ENCODE assay signal across 1 cellular context in the genomic region with DNA sequence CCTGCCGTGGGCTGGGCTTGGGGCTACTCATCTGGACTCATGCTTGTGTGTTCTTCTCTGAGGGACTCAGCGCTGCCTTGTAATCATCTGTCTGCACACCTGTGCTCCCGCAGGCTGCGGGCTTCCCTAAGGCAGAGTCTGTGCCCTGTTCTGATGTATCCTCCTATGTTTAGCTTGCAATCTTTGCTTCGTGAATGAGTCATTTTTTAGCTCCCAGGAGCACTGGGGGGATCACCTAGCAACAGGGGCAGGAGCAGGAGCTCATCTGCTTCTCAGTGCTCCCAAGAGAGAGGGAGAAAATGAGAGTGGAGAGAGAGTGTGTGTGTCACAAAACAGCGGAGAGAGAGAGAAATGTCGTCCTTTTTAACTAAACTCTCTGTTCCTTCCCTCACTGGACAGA.
TF ChIP-seq lines count a peak whose summit lies in the region.

No MANE protein-coding gene starts in this region.

TF ChIP-seq in SK-N-SH treated with all-trans-retinoic acid at 6 μM for 48 hours, 23 proteins besides CTCF, POLR2A, EP300 and RAD21 (continued from another document):
- TF ChIP-seq, protein P1, sequence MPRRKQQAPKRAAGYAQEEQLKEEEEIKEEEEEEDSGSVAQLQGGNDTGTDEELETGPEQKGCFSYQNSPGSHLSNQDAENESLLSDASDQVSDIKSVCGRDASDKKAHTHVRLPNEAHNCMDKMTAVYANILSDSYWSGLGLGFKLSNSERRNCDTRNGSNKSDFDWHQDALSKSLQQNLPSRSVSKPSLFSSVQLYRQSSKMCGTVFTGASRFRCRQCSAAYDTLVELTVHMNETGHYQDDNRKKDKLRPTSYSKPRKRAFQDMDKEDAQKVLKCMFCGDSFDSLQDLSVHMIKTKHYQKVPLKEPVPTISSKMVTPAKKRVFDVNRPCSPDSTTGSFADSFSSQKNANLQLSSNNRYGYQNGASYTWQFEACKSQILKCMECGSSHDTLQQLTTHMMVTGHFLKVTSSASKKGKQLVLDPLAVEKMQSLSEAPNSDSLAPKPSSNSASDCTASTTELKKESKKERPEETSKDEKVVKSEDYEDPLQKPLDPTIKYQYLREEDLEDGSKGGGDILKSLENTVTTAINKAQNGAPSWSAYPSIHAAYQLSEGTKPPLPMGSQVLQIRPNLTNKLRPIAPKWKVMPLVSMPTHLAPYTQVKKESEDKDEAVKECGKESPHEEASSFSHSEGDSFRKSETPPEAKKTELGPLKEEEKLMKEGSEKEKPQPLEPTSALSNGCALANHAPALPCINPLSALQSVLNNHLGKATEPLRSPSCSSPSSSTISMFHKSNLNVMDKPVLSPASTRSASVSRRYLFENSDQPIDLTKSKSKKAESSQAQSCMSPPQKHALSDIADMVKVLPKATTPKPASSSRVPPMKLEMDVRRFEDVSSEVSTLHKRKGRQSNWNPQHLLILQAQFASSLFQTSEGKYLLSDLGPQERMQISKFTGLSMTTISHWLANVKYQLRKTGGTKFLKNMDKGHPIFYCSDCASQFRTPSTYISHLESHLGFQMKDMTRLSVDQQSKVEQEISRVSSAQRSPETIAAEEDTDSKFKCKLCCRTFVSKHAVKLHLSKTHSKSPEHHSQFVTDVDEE (CRISPR knock-in tag; IDR thresholded peaks at IDR 0.05), result no peak
